Comparison of ENCODE assay signal across 20 cellular contexts in the genomic region with DNA sequence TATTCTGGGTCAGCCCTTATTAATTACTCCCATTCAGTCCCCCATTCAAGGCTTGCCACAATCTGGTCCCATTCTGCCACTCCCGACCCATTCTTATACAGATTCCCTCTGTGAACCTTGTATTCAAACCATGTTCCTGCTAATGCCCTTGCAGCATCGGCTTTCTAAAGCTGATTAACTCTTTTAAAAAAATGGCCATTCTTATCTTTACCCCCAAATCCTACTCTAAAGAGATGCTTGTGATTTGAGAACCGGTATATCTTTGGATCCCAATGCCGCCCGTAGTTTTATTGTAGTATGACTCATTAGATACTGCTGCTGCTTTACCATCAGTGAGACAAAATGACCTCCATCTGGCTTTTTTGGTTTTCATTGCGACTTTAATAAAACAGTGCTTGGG.
A peak's percentile ranks its signal among the peaks of the same experiment; 100 is the strongest.
DNase-seq lines count a peak whose midpoint lies in the region; ATAC-seq and TF ChIP-seq lines count a peak whose summit lies in the region.
"Had no signal": no experiment of that assay in that cellular context is flagged by ENCODE, and none has a peak within 500 bp of the region (broad histone marks: within the 10 kb centered on the region; RNA-seq: fewer than 3 reads in every experiment).

No MANE protein-coding gene starts in this region.

- no peak for TF ChIP-seq POLR2A in tibial nerve (IDR thresholded peaks at IDR 0.05)

- POLR2A ChIA-PET in SK-N-SH (lab: Yijun Ruan, JAX) (no interaction called here), activated B cell treated with CpG ODN at 0.5 μM for 24 hours (lab: Charles Lee) (no interaction called here)

- H3K79me2 ChIP-seq in SK-N-SH (ENCODE audit: insufficient read depth) (peaks cover 96% of the 10 kb centered on the region), hepatocyte (peaks cover 78% of the 10 kb centered on the region)

- no peaks in the 10 kb centered on the region for H3K27me3 Mint-ChIP-seq in activated B cell treated with CpG ODN at 0.5 μM for 24 hours

- 72% methylated on average over 6 of the region's 6 CpGs for WGBS in SK-N-SH (ENCODE audit: low lambda C conversion rate)
- 36% methylated on average over 6 of the region's 6 CpGs for WGBS in hepatocyte (ENCODE audit: low lambda C conversion rate, missing lambda C conversion rate)
- WGBS in tibial nerve, 2 donors = 93% methylated on average over 6 of the region's 6 CpGs

- ATAC-seq in SK-N-SH treated with all-trans-retinoic acid at 6 μM for 48 hours = no peak
- no peak for ATAC-seq in activated B cell treated with CpG ODN at 0.5 μM for 24 hours (ENCODE audit: low read depth)
- no peak for ATAC-seq in HG03565 (IDR thresholded peaks at IDR 0.05; ENCODE audit: unreplicated experiment)
- ATAC-seq: left colon, psoas muscle had no signal

- peaks cover 26% of the 10 kb centered on the region for H3F3A ChIP-seq in SK-N-SH (replicated peaks; ENCODE audit: insufficient read depth)

- CTCF ChIA-PET in SK-N-SH (lab: Yijun Ruan, JAX) = no interaction called here
- CTCF ChIA-PET in activated B cell treated with CpG ODN at 0.5 μM for 24 hours (lab: Charles Lee) = no interaction called here

- H3K4me2 ChIP-seq in SK-N-SH (no peak overlapping the region), hepatocyte (no peak overlapping the region)
- H3K4me2 ChIP-seq: smooth muscle cell had no signal

- no peak overlapping the region for H3K9ac ChIP-seq in SK-N-SH

- H3K27me3 ChIP-seq in SK-N-SH (ENCODE audit: insufficient read depth) (no peaks in the 10 kb centered on the region), hepatocyte (no peaks in the 10 kb centered on the region), tibial nerve (no peaks in the 10 kb centered on the region)
- H3K27me3 ChIP-seq: vagina had no signal

- peaks cover 76% of the 10 kb centered on the region for H3K36me3 Mint-ChIP-seq in activated B cell treated with CpG ODN at 0.5 μM for 24 hours (ENCODE audit: low read depth)

- H3K4me1 ChIP-seq in SK-N-SH (ENCODE audit: control insufficient read depth in 1 of 2, insufficient read depth in 2 of 2, low read depth in 1 of 2, low read length in 1 of 2) = peaks cover 10 to 27% of the 10 kb centered on the region in 2 experiments; a peak in 3 of 4 replicates
- H3K4me1 ChIP-seq in hepatocyte (ENCODE audit: insufficient read depth) = no peaks in the 10 kb centered on the region
- H3K4me1 ChIP-seq in tibial nerve = peaks cover 0 to 29% (median 0%) of the 10 kb centered on the region in 4 donors
- H3K4me1 ChIP-seq: psoas muscle had no signal

- peak overlapping the region; percentile 9 for H3K27ac Mint-ChIP-seq in activated B cell treated with CpG ODN at 0.5 μM for 24 hours
- H3K27ac Mint-ChIP-seq: T-helper 1 cell treated with Interleukin-12 subunit alpha and Interleukin-12 subunit beta and Interleukin-4 antibody, amounts not matched to agents 30 μg/mL and 1 μg/mL, for 36 hours had no signal

- H4K20me1 ChIP-seq in SK-N-SH (ENCODE audit: insufficient read depth) (0 out of 2 replicates have a peak, but pooled peaks cover 8% of the 10 kb centered on the region), hepatocyte (ENCODE audit: insufficient read depth, poor library complexity, severe bottlenecking) (peaks cover 30% of the 10 kb centered on the region)

- intact Hi-C loops in activated B cell treated with CpG ODN at 0.5 μM for 24 hours (cut with micrococcal nuclease) = no loop called here

- no peak overlapping the region for H3K4me3 Mint-ChIP-seq in activated B cell treated with CpG ODN at 0.5 μM for 24 hours
- H3K4me3 Mint-ChIP-seq: mesothelial cell of epicardium; T-helper 1 cell treated with Interleukin-12 subunit alpha and Interleukin-12 subunit beta and Interleukin-4 antibody, amounts not matched to agents 30 μg/mL and 1 μg/mL, for 36 hours had no signal

- H3K4me1 Mint-ChIP-seq in activated B cell treated with CpG ODN at 0.5 μM for 24 hours = peaks cover 44% of the 10 kb centered on the region

- no peak overlapping the region for H3K4me3 ChIP-seq in SK-N-SH (ENCODE audit: low read depth in 2 of 2, low read length in 1 of 2)
- no peak overlapping the region for H3K4me3 ChIP-seq in hepatocyte
- H3K4me3 ChIP-seq in tibial nerve = no peak overlapping the region
- H3K4me3 ChIP-seq: psoas muscle, smooth muscle cell, vagina had no signal

- TF ChIP-seq RAD21 in SK-N-SH (IDR thresholded peaks at IDR 0.05; ENCODE audit: low read length) = no peak

- H3K9me3 Mint-ChIP-seq in activated B cell treated with CpG ODN at 0.5 μM for 24 hours = no peaks in the 10 kb centered on the region
- H3K9me3 Mint-ChIP-seq: mesothelial cell of epicardium; T-helper 1 cell treated with Interleukin-12 subunit alpha and Interleukin-12 subunit beta and Interleukin-4 antibody, amounts not matched to agents 30 μg/mL and 1 μg/mL, for 36 hours had no signal

- H3K9me3 ChIP-seq in SK-N-SH (no peaks in the 10 kb centered on the region), hepatocyte (ENCODE audit: low read depth) (no peaks in the 10 kb centered on the region), tibial nerve (no peaks in the 10 kb centered on the region)
- H3K9me3 ChIP-seq: psoas muscle, vagina had no signal

- H3K27ac ChIP-seq in SK-N-SH (ENCODE audit: low read depth in 2 of 2, low read length in 1 of 2) (peak overlapping the region in 1 of 2 experiments; percentile 32; a peak in 1 of 4 replicates), hepatocyte (no peak overlapping the region), tibial nerve (no peak overlapping the region)
- H3K27ac ChIP-seq: C4-2B, psoas muscle, vagina had no signal

- TF ChIP-seq CTCF in SK-N-SH (IDR thresholded peaks at IDR 0.05) = no peak
- TF ChIP-seq CTCF in activated B cell treated with CpG ODN at 0.5 μM for 24 hours (IDR thresholded peaks at IDR 0.05) = no peak
- no peak for TF ChIP-seq CTCF in hepatocyte (IDR thresholded peaks at IDR 0.05; ENCODE audit: poor library complexity)
- no peak for TF ChIP-seq CTCF in tibial nerve (IDR thresholded peaks at IDR 0.05)

- H2AFZ ChIP-seq in SK-N-SH (ENCODE audit: low read depth) = no peak overlapping the region
- H2AFZ ChIP-seq in hepatocyte = no peak overlapping the region

- TF ChIP-seq EP300 in SK-N-SH (IDR thresholded peaks at IDR 0.05; ENCODE audit: borderline replicate concordance in 1 of 2, low read depth in 1 of 2, low read length in 1 of 2) (no peak), tibial nerve (IDR thresholded peaks at IDR 0.05) (no peak)

- H3K9me2 ChIP-seq in SK-N-SH = no peaks in the 10 kb centered on the region
- no peaks in the 10 kb centered on the region for H3K9me2 ChIP-seq in hepatocyte (replicated peaks; ENCODE audit: insufficient read depth)

- H3K36me3 ChIP-seq in SK-N-SH (replicated peaks in 1 of 2; ENCODE audit: control insufficient read depth in 1 of 2, insufficient read depth in 2 of 2, low read length in 1 of 2) (peaks cover 77 to 80% of the 10 kb centered on the region in 2 experiments), hepatocyte (replicated peaks; ENCODE audit: insufficient read depth, low read depth) (no peaks in the 10 kb centered on the region), tibial nerve (peaks cover 0 to 42% (median 8%) of the 10 kb centered on the region in 3 donors)

- DNase-seq in SK-N-SH (no peak), EL (peak; percentile 25), activated B cell treated with CpG ODN at 0.5 μM for 24 hours (no peak), hepatocyte (ENCODE audit: low spot score) (peak; percentile 16), tibial nerve (ENCODE audit: low spot score in 2 of 2) (no peak), NCI-H2196 (lab: John Stamatoyannopoulos, UW; ENCODE audit: unreplicated experiment) (no peak)
- DNase-seq: DMS79, left colon, NCI-H1417, NCI-H526 treated with DMSO at 0.1 percent for 48 hours, psoas muscle, SHP77 treated with DMSO at 0.1 percent for 48 hours, substantia nigra had no signal

TF ChIP-seq in SK-N-SH, 30 proteins besides CTCF, POLR2A, EP300 and RAD21:
- TF ChIP-seq PBX3 (IDR thresholded peaks at IDR 0.05) (no peak), ELF1 (IDR thresholded peaks at IDR 0.05) (no peak), FOXM1 (IDR thresholded peaks at IDR 0.05; ENCODE audit: low read depth) (no peak), TAF1 (IDR thresholded peaks at IDR 0.05; ENCODE audit: borderline replicate concordance, low read depth, low read length) (no peak), FOSL2 (IDR thresholded peaks at IDR 0.05; ENCODE audit: borderline replicate concordance, low read depth) (peak; percentile 24; the same call in 1 of the 2 replicates)

TF ChIP-seq in SK-N-SH treated with all-trans-retinoic acid at 6 μM for 48 hours, 23 proteins besides CTCF, POLR2A, EP300 and RAD21:
- no peak for TF ChIP-seq RARB (CRISPR knock-in tag; IDR thresholded peaks at IDR 0.05)
- no peak for TF ChIP-seq CSDC2 (CRISPR knock-in tag; IDR thresholded peaks at IDR 0.05)
- no peak for TF ChIP-seq ZNF565 (CRISPR knock-in tag; conservative IDR thresholded peaks at IDR 0.05; ENCODE audit: low read depth)
- TF ChIP-seq PPARA (CRISPR knock-in tag; IDR thresholded peaks at IDR 0.05; ENCODE audit: borderline replicate concordance) = no peak
- TF ChIP-seq SNAI2 (CRISPR knock-in tag; IDR thresholded peaks at IDR 0.05) = no peak
- TF ChIP-seq TCF4 (CRISPR knock-in tag; IDR thresholded peaks at IDR 0.05; ENCODE audit: borderline replicate concordance) = no peak
- no peak for TF ChIP-seq ZNF70 (CRISPR knock-in tag; IDR thresholded peaks at IDR 0.05)
- no peak for TF ChIP-seq ZFP3 (CRISPR knock-in tag; IDR thresholded peaks at IDR 0.05)
- TF ChIP-seq GLIS3 (CRISPR knock-in tag; IDR thresholded peaks at IDR 0.05) = no peak
- no peak for TF ChIP-seq ZNF8 (CRISPR knock-in tag; IDR thresholded peaks at IDR 0.05)
- no peak for TF ChIP-seq ZFP30 (CRISPR knock-in tag; IDR thresholded peaks at IDR 0.05)
- no peak for TF ChIP-seq ISL1 (CRISPR knock-in tag; IDR thresholded peaks at IDR 0.05)
- TF ChIP-seq, protein P1, sequence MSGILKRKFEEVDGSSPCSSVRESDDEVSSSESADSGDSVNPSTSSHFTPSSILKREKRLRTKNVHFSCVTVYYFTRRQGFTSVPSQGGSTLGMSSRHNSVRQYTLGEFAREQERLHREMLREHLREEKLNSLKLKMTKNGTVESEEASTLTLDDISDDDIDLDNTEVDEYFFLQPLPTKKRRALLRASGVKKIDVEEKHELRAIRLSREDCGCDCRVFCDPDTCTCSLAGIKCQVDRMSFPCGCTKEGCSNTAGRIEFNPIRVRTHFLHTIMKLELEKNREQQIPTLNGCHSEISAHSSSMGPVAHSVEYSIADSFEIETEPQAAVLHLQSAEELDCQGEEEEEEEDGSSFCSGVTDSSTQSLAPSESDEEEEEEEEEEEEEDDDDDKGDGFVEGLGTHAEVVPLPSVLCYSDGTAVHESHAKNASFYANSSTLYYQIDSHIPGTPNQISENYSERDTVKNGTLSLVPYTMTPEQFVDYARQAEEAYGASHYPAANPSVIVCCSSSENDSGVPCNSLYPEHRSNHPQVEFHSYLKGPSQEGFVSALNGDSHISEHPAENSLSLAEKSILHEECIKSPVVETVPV (CRISPR knock-in tag; IDR thresholded peaks at IDR 0.05) = no peak
- no peak for TF ChIP-seq ZC3H10 (CRISPR knock-in tag; IDR thresholded peaks at IDR 0.05)
- TF ChIP-seq TOX (CRISPR knock-in tag; IDR thresholded peaks at IDR 0.05; ENCODE audit: borderline replicate concordance) = no peak
TF ChIP-seq in SK-N-SH treated with all-trans-retinoic acid at 6 μM for 48 hours: peak in this region for 0.

Comparison
In these comparisons a context has a peak if more than half of its experiments do, and no peak if none do; other contexts are left out.
1. DNase-seq: peak in EL (single experiment) and hepatocyte (single experiment); none in SK-N-SH (single experiment), activated B cell treated with CpG ODN at 0.5 μM for 24 hours (single experiment), tibial nerve (0 of 2) and NCI-H2196 (single experiment).